8 cellular contexts compared by ENCODE assay signal in the genomic region with DNA sequence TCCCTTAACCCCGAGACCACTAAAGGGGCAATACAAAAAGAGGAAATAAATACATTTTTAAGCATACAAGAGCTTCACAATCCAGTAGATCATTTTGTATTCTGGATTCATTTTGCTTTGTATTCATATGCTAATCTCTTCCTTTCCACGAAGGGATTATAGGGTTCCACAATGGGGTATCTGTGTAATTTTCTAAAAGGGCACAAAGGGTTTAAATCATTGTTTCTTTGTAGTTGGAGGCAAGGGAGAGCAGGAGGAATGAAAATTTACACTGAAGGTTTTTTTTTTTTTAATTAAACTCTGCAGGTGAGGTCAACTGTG. TPM values are rescaled to one million over a fixed set of nuclear protein-coding genes. Genes with fewer than 3 reads are reported as not detected.
DNase-seq lines count a peak whose midpoint lies in the region; ATAC-seq and TF ChIP-seq lines count a peak whose summit lies in the region.

No MANE protein-coding gene starts in this region.

- H3K36me3 ChIP-seq in HUES64 (ENCODE audit: insufficient read depth, low read length), result peaks cover 13% of the 10 kb centered on the region
- H3K36me3 ChIP-seq in breast epithelium, result no peaks in the 10 kb centered on the region

- H3K27me3 ChIP-seq in HUES64 (ENCODE audit: insufficient read depth, low read length), result no peaks in the 10 kb centered on the region
- no peaks in the 10 kb centered on the region for H3K27me3 ChIP-seq in breast epithelium
- H3K27me3 ChIP-seq in mononuclear cell (ENCODE audit: insufficient read depth, low read length), result no peaks in the 10 kb centered on the region

- H3K27ac ChIP-seq in 22Rv1 (peak overlapping the region; percentile 98), HUES64 (ENCODE audit: low read depth, low read length) (peak overlapping the region; percentile 82), breast epithelium (peak overlapping the region; percentile 94 to 99)

- no peak for TF ChIP-seq POLR2A in breast epithelium (IDR thresholded peaks at IDR 0.05)

- H3K9me3 ChIP-seq in HUES64 (ENCODE audit: insufficient read depth, low read depth, low read length), result no peaks in the 10 kb centered on the region
- no peaks in the 10 kb centered on the region for H3K9me3 ChIP-seq in breast epithelium
- no peaks in the 10 kb centered on the region for H3K9me3 ChIP-seq in mononuclear cell (ENCODE audit: low read depth, low read length)

- intact Hi-C loops in breast epithelium (cut with DNase I; ENCODE audit: low total_unique reads), result no loop called here

- H3K4me3 ChIP-seq in HUES64 (ENCODE audit: low read length) (peak overlapping the region; percentile 90), breast epithelium (peak overlapping the region; percentile 75 to 97 (median 95)), mononuclear cell (ENCODE audit: low read length) (peak overlapping the region; percentile 96)

- ATAC-seq in GM19452 (IDR thresholded peaks at IDR 0.05; ENCODE audit: unreplicated experiment), result no peak

- peaks cover 20% of the 10 kb centered on the region; the same call in 1 of the 2 replicates for H3K4me1 ChIP-seq in HUES64 (ENCODE audit: insufficient read depth, low read length)
- H3K4me1 ChIP-seq in breast epithelium, result peaks cover 4 to 19% of the 10 kb centered on the region in 2 donors
- peaks cover 30% of the 10 kb centered on the region for H3K4me1 ChIP-seq in mononuclear cell (ENCODE audit: insufficient read depth, low read length)

- DNase-seq in breast epithelium (ENCODE audit: low spot score in 2 of 2) (no peak), NCI-H446 treated with DMSO at 0.1 percent for 48 hours (lab: John Stamatoyannopoulos, UW) (no peak), NCI-H1417 (lab: John Stamatoyannopoulos, UW) (no peak), nucleus accumbens (lab: John Stamatoyannopoulos, UW) (no peak)

- no peak for TF ChIP-seq CTCF in 22Rv1 (IDR thresholded peaks at IDR 0.05)
- no peak for TF ChIP-seq CTCF in breast epithelium (IDR thresholded peaks at IDR 0.05)

- peak overlapping the region; percentile 84 for H3K9ac ChIP-seq in HUES64 (ENCODE audit: low read depth, low read length)

- 0% methylated on average over 2 of the region's 2 CpGs for WGBS in HUES64

RNA-seq across cellular contexts. Expression of a gene that starts 0.6 kb away (rescaled TPM):
- 35.4 TPM for polyA plus RNA-seq in HUES64 (2013, experiment 1 of 2)
- polyA plus RNA-seq in HUES64 (2013, experiment 2 of 2), result 42.9 TPM
- total RNA-seq in breast epithelium, result 10 to 100 TPM; 35.8 to 46.2 (median 36.4) TPM
- total RNA-seq in mononuclear cell, result 99.6 TPM

RNA-seq across cellular contexts. Expression of a gene that starts 47.9 kb away (rescaled TPM):
- polyA plus RNA-seq in HUES64 (2013, experiment 1 of 2), result not detected
- polyA plus RNA-seq in HUES64 (2013, experiment 2 of 2), result not detected
- not detected for total RNA-seq in breast epithelium
- total RNA-seq in mononuclear cell, result not detected
